In genomic region chr11:96012086-96012824, GRCh38 we compare ENCODE assay signal across 8 cellular contexts.
A peak's percentile ranks its signal among the peaks of the same experiment; 100 is the strongest.
DNase-seq lines count a peak whose midpoint lies in the region; ATAC-seq and TF ChIP-seq lines count a peak whose summit lies in the region.

No MANE protein-coding gene starts in this region.

- H3K27ac ChIP-seq in testis: peak overlapping the region in 1 of 2 donors; percentile 19

- no peaks in the 10 kb centered on the region for H3K27me3 Mint-ChIP-seq in neural crest cell (ENCODE audit: low read depth)

- CTCF ChIA-PET in AG04449 (lab: Yijun Ruan, JAX): interaction anchor here (1.0 to 2.8 kb wide), 6 partner anchors 10 to 384 kb away, joined by 3 to 8 read pairs (median 3); partner anchors contain the start of genes CCDC82, JRKL and MAML2

- POLR2A ChIA-PET in AG04449 (lab: Yijun Ruan, JAX): no interaction called here

- no peaks in the 10 kb centered on the region for H3K9me3 ChIP-seq in testis

- TF ChIP-seq CTCF in AG04449 (IDR thresholded peaks at IDR 0.05; ENCODE audit: insufficient read depth, low read length, missing control alignments): peak; percentile 58
- peak; percentile 67 for TF ChIP-seq CTCF in neural crest cell (conservative IDR thresholded peaks at IDR 0.05)
- peak in 1 of 3 experiments; percentile 55 for TF ChIP-seq CTCF in testis (IDR thresholded peaks at IDR 0.05)

- no peaks in the 10 kb centered on the region for H3K4me1 ChIP-seq in testis

- no peaks in the 10 kb centered on the region for H3K36me3 Mint-ChIP-seq in neural crest cell (ENCODE audit: low read depth)

- H3K9me3 Mint-ChIP-seq in neural crest cell: no peaks in the 10 kb centered on the region

- no peaks in the 10 kb centered on the region for H3K36me3 ChIP-seq in testis (ENCODE audit: low read depth, missing control alignments)

- WGBS in testis, 2 donors: 35 to 39% methylated on average over 8 of the region's 8 CpGs

- DNase-seq in AG04449 (ENCODE audit: low read depth, low spot score) (peak; percentile 19), NCI-H748 (lab: John Stamatoyannopoulos, UW; ENCODE audit: unreplicated experiment) (peak; percentile 71), fibroblast of peridontal ligament (ENCODE audit: extremely low read depth) (peak; percentile 89), neural crest cell (ENCODE audit: low read depth, low spot score) (peak; percentile 23), testis (no peak)
- DNase-seq in activated T-cell treated with anti-CD3 and anti-CD28 coated beads, Interleukin-2, amount 50 U/mL, for 48 hours: peak; percentile 47 to 55

- H3K4me3 ChIP-seq in AG04449 (ENCODE audit: low read depth, low read length) (no peak overlapping the region; the same call in 1 of the 2 replicates), testis (no peak overlapping the region)

- H3K27ac Mint-ChIP-seq in neural crest cell (ENCODE audit: unreplicated experiment): peak overlapping the region; percentile 95

- ATAC-seq in GM18508 (IDR thresholded peaks at IDR 0.05; ENCODE audit: insufficient read depth, unreplicated experiment) (peak; percentile 94), HG02973 (IDR thresholded peaks at IDR 0.05; ENCODE audit: unreplicated experiment) (peak; percentile 79)

- TF ChIP-seq POLR2A in testis (IDR thresholded peaks at IDR 0.05): no peak

- peak overlapping the region; percentile 47 for H3K4me3 Mint-ChIP-seq in neural crest cell

- intact Hi-C loops in testis (cut with DNase I; ENCODE audit: low total_unique reads): no loop called here

- peaks cover 45% of the 10 kb centered on the region for H3K4me1 Mint-ChIP-seq in neural crest cell

- no peaks in the 10 kb centered on the region for H3K27me3 ChIP-seq in testis
